20 cellular contexts compared by ENCODE assay signal in genomic region chr10:110764378-110764777, GRCh38.
A peak's percentile ranks its signal among the peaks of the same experiment; 100 is the strongest.
DNase-seq lines count a peak whose midpoint lies in the region; ATAC-seq and TF ChIP-seq lines count a peak whose summit lies in the region.
"Had no signal": no experiment of that assay in that cellular context is flagged by ENCODE, and none has a peak within 500 bp of the region (broad histone marks: within the 10 kb centered on the region; RNA-seq: fewer than 3 reads in every experiment).

No MANE protein-coding gene starts in this region.

- DNase-seq in DMS153 treated with DMSO at 0.1 percent for 48 hours (lab: John Stamatoyannopoulos, UW; ENCODE audit: unreplicated experiment) (peak; percentile 63), astrocyte of the hippocampus (ENCODE audit: low read depth, low spot score) (peak; percentile 26), heart right ventricle (peak; percentile 66 to 75), renal cortical epithelial cell (ENCODE audit: low read depth) (peak; percentile 69)
- DNase-seq in activated CD8-positive, alpha-beta memory T cell treated with anti-CD3 and anti-CD28 coated beads, Interleukin-2, amount 50 U/mL, for 48 hours, result no peak
- DNase-seq: activated effector memory CD4-positive, alpha-beta T cell treated with Interleukin-2 at 50 U/mL for 16 hours; CD4-positive, alpha-beta memory T cell; central memory CD4-positive, alpha-beta T cell; effector CD8-positive, alpha-beta T cell; H7; NCI-H2029; NCI-H524 treated with DMSO at 0.1 percent for 48 hours; SIG-M5; stimulated activated naive CD4-positive, alpha-beta T cell; transverse colon had no signal

- H3K4me3 ChIP-seq in heart right ventricle (peak overlapping the region in 9 of 10 donors; percentile 15 to 48 (median 42)), gastroesophageal sphincter (no peak overlapping the region)
- H3K4me3 ChIP-seq: hepatocyte, transverse colon had no signal

- H3K36me3 ChIP-seq in heart right ventricle, result no peaks in the 10 kb centered on the region
- no peaks in the 10 kb centered on the region for H3K36me3 ChIP-seq in gastroesophageal sphincter
- H3K36me3 ChIP-seq: transverse colon had no signal

- H3K9me3 ChIP-seq in heart right ventricle (no peaks in the 10 kb centered on the region), gastroesophageal sphincter (no peaks in the 10 kb centered on the region)
- H3K9me3 ChIP-seq: transverse colon had no signal

- WGBS in heart right ventricle, 2 donors, result 42 to 56% methylated on average over 12 of the region's 12 CpGs
- WGBS in gastroesophageal sphincter (ENCODE audit: low coverage in 1 of 2), 2 donors, result 76 to 78% methylated on average over 7 to 10 of the region's 12 CpGs

- H3K27ac ChIP-seq in heart right ventricle (peak overlapping the region; percentile 59 to 93 (median 87)), gastroesophageal sphincter (no peak overlapping the region)
- H3K27ac ChIP-seq: hepatocyte, HL-60, transverse colon had no signal

- H3K27me3 ChIP-seq in heart right ventricle (peaks cover 0 to 3% (median 0%) of the 10 kb centered on the region in 7 donors), gastroesophageal sphincter (no peaks in the 10 kb centered on the region)
- H3K27me3 ChIP-seq: hepatocyte, transverse colon had no signal

- no peak for TF ChIP-seq EP300 in gastroesophageal sphincter (IDR thresholded peaks at IDR 0.05)

- H3K4me1 ChIP-seq in heart right ventricle (peaks cover 0 to 57% (median 17%) of the 10 kb centered on the region in 9 donors), gastroesophageal sphincter (no peaks in the 10 kb centered on the region)

- no peak for TF ChIP-seq POLR2A in gastroesophageal sphincter (IDR thresholded peaks at IDR 0.05)

- intact Hi-C loops in heart right ventricle (cut with DNase I), result no loop called here

- TF ChIP-seq CTCF in heart right ventricle (IDR thresholded peaks at IDR 0.05) (no peak), gastroesophageal sphincter (IDR thresholded peaks at IDR 0.05) (no peak)

- ATAC-seq in heart right ventricle, result peak; percentile 79 to 91 (median 84)
- ATAC-seq in GM18861 (IDR thresholded peaks at IDR 0.05; ENCODE audit: unreplicated experiment), result no peak
- ATAC-seq in gastroesophageal sphincter, result no peak
- no peak for ATAC-seq in GM21717 (IDR thresholded peaks at IDR 0.05; ENCODE audit: unreplicated experiment)

Comparison
In these comparisons a context has a peak if more than half of its experiments do, and no peak if none do; other contexts are left out.
1. ATAC-seq: peak in heart right ventricle (8 of 8); none in GM18861 (single experiment), gastroesophageal sphincter (single experiment) and GM21717 (single experiment).
2. H3K27ac ChIP-seq: peak in heart right ventricle (10 of 10); none in gastroesophageal sphincter (0 of 4).
3. H3K4me3 ChIP-seq: peak in heart right ventricle (9 of 10); none in gastroesophageal sphincter (0 of 2).